In genomic region chr16:28317040-28317880, GRCh38 we compare ENCODE assay signal across 8 cellular contexts. TPM values are rescaled to one million over a fixed set of nuclear protein-coding genes. Genes with fewer than 3 reads are reported as not detected.
DNase-seq lines count a peak whose midpoint lies in the region; ATAC-seq and TF ChIP-seq lines count a peak whose summit lies in the region.

No MANE protein-coding gene starts in this region.

- H3K4me1 Mint-ChIP-seq in stimulated activated naive CD8-positive, alpha-beta T cell treated with anti-CD3 and anti-CD28 coated beads, Interleukin-15, amount 100 ng/mL, for 72 hours = peaks cover 49% of the 10 kb centered on the region

- no peaks in the 10 kb centered on the region for H3K9me3 Mint-ChIP-seq in stimulated activated naive CD8-positive, alpha-beta T cell treated with anti-CD3 and anti-CD28 coated beads, Interleukin-15, amount 100 ng/mL, for 72 hours

- no peak overlapping the region for H3K9ac ChIP-seq in neural cell (ENCODE audit: low read length)

- peak; percentile 63 for TF ChIP-seq CTCF in neural cell (IDR thresholded peaks at IDR 0.05; ENCODE audit: poor library complexity, severe bottlenecking)

- peak overlapping the region; percentile 17 to 61 for H3K4me3 Mint-ChIP-seq in stimulated activated naive CD8-positive, alpha-beta T cell treated with anti-CD3 and anti-CD28 coated beads, Interleukin-15, amount 100 ng/mL, for 72 hours

- no peak overlapping the region for H3K4me3 ChIP-seq in neural cell (ENCODE audit: low read length)

- H3K27me3 Mint-ChIP-seq in stimulated activated naive CD8-positive, alpha-beta T cell treated with anti-CD3 and anti-CD28 coated beads, Interleukin-15, amount 100 ng/mL, for 72 hours = no peaks in the 10 kb centered on the region

- peak; percentile 42 for TF ChIP-seq RAD21 in neural cell (conservative IDR thresholded peaks at IDR 0.05)

- no peak overlapping the region for H3K27ac ChIP-seq in neural cell (ENCODE audit: low read length)

- H3K27ac Mint-ChIP-seq in stimulated activated naive CD8-positive, alpha-beta T cell treated with anti-CD3 and anti-CD28 coated beads, Interleukin-15, amount 100 ng/mL, for 72 hours = peak overlapping the region in 1 of 2 donors; percentile 50

- H4K20me1 ChIP-seq in neural cell (ENCODE audit: insufficient read depth) = peaks cover 28% of the 10 kb centered on the region

- H3K4me2 ChIP-seq in neural cell (ENCODE audit: low read length) = no peak overlapping the region

- peak; percentile 43 for DNase-seq in NCI-H146 (lab: John Stamatoyannopoulos, UW)
- no peak for DNase-seq in NCI-H146 treated with DMSO at 0.1 percent for 48 hours (lab: John Stamatoyannopoulos, UW; ENCODE audit: unreplicated experiment)
- DNase-seq in NCI-H345 treated with DMSO at 0.1 percent for 48 hours (lab: John Stamatoyannopoulos, UW; ENCODE audit: unreplicated experiment) = peak; percentile 7
- DNase-seq in activated CD8-positive, alpha-beta memory T cell treated with anti-CD3 and anti-CD28 coated beads, Interleukin-2, amount 50 U/mL, for 24 hours (ENCODE audit: extremely low read depth) = peak; percentile 38
- peak; percentile 42 for DNase-seq in epidermal melanocyte (ENCODE audit: insufficient read length, low spot score)
- peak; percentile 77 for DNase-seq in stimulated activated naive CD8-positive, alpha-beta T cell treated with anti-CD3 and anti-CD28 coated beads, Interleukin-15, amount 100 ng/mL, for 72 hours

- H2AFZ ChIP-seq in neural cell (ENCODE audit: low read depth, low read length) = no peak overlapping the region

- H3F3A ChIP-seq in neural cell (ENCODE audit: insufficient read depth, low read length, poor library complexity, severe bottlenecking) = no peaks in the 10 kb centered on the region

- no peaks in the 10 kb centered on the region for H3K27me3 ChIP-seq in neural cell (ENCODE audit: insufficient read depth, low read depth, low read length)

- no peak for TF ChIP-seq EP300 in neural cell (conservative IDR thresholded peaks at IDR 0.05; ENCODE audit: poor library complexity, severe bottlenecking)

- no peaks in the 10 kb centered on the region for H3K9me3 ChIP-seq in neural cell (ENCODE audit: low read length)

- peaks cover 17% of the 10 kb centered on the region for H3K79me2 ChIP-seq in neural cell (replicated peaks; ENCODE audit: insufficient read depth, low read length)

- H3K36me3 ChIP-seq in neural cell (ENCODE audit: insufficient read depth, low read length) = no peaks in the 10 kb centered on the region

- ATAC-seq in stimulated activated naive CD8-positive, alpha-beta T cell treated with anti-CD3 and anti-CD28 coated beads, Interleukin-15, amount 100 ng/mL, for 72 hours = peak; percentile 85
- no peak for ATAC-seq in HG03196 (IDR thresholded peaks at IDR 0.05; ENCODE audit: unreplicated experiment)

- H3K9me2 ChIP-seq in neural cell (ENCODE audit: insufficient read depth, low read length) = no peaks in the 10 kb centered on the region

TF ChIP-seq in neural cell, 6 proteins besides CTCF, POLR2A, EP300 and RAD21:
- TF ChIP-seq MXI1 (conservative IDR thresholded peaks at IDR 0.05; ENCODE audit: poor library complexity, severe bottlenecking) = no peak
- peak; percentile 55 for TF ChIP-seq SMC3 (conservative IDR thresholded peaks at IDR 0.05; ENCODE audit: poor library complexity)

RNA-seq across cellular contexts. Expression of gene SBK1, which starts 24.9 kb away (rescaled TPM):
- polyA plus RNA-seq in neural cell = 18.2 and 27.4 TPM in 2 replicates
- polyA minus RNA-seq in neural cell = 65.5 and 69.1 TPM in 2 replicates

RNA-seq across cellular contexts. Expression of gene NPIPB6, which starts 46.0 kb away (rescaled TPM):
- 0.88 and 2.7 TPM in 2 replicates for polyA plus RNA-seq in neural cell
- polyA minus RNA-seq in neural cell = 2.7 and 4.5 TPM in 2 replicates
